2 cellular contexts compared by ENCODE assay signal in the genomic region with DNA sequence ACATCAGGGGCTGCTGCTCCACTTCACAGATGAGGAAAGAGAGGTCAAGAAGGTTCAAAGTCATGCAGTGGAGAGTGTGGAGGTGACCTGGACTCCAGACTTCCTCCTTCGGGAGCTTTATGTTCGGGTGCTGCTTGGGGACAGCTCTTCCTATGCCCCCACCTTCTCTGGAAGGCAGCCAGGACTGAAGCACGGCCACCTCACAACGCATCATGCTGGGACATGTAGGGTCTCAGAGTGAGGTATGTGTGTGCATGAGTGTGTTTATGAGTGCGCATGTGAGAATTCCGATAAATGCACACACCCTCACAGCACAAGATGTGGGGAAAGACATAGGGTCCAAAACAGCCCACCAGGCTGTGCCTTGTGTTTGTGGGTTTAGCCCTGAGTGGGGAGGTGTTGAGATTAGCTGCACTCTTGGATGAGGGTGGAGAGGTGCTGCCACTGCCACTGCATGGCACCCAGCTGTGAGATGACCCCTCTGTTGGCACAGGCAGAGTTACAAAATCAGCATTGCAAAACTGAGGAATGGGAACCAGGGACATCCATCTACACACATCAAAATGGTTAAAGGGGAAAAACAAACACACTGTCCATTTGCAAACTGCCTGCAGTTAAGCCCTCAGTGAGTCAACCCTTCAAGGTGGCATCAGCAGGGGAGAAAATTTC.
TF ChIP-seq lines count a peak whose summit lies in the region.

No MANE protein-coding gene starts in this region.

TF ChIP-seq in WTC11, 78 proteins besides CTCF, POLR2A, EP300 and RAD21:
- TF ChIP-seq GABPB1 (CRISPR knock-in tag; IDR thresholded peaks at IDR 0.05), result peak; percentile 55; the same call in 1 of the 2 replicates
- TF ChIP-seq, protein P1, sequence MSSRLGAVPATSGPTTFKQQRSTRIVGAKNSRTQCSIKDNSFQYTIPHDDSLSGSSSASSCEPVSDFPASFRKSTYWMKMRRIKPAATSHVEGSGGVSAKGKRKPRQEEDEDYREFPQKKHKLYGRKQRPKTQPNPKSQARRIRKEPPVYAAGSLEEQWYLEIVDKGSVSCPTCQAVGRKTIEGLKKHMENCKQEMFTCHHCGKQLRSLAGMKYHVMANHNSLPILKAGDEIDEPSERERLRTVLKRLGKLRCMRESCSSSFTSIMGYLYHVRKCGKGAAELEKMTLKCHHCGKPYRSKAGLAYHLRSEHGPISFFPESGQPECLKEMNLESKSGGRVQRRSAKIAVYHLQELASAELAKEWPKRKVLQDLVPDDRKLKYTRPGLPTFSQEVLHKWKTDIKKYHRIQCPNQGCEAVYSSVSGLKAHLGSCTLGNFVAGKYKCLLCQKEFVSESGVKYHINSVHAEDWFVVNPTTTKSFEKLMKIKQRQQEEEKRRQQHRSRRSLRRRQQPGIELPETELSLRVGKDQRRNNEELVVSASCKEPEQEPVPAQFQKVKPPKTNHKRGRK (CRISPR knock-in tag; IDR thresholded peaks at IDR 0.05; ENCODE audit: borderline replicate concordance), result no peak
TF ChIP-seq in WTC11: peak in this region for 1.

TF ChIP-seq in HepG2, 621 proteins besides CTCF, POLR2A, EP300 and RAD21 (continues in another document):
- TF ChIP-seq, protein P2, sequence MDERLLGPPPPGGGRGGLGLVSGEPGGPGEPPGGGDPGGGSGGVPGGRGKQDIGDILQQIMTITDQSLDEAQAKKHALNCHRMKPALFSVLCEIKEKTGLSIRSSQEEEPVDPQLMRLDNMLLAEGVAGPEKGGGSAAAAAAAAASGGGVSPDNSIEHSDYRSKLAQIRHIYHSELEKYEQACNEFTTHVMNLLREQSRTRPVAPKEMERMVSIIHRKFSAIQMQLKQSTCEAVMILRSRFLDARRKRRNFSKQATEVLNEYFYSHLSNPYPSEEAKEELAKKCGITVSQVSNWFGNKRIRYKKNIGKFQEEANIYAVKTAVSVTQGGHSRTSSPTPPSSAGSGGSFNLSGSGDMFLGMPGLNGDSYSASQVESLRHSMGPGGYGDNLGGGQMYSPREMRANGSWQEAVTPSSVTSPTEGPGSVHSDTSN (CRISPR knock-in tag; IDR thresholded peaks at IDR 0.05), result no peak
- TF ChIP-seq PPARG (CRISPR knock-in tag; conservative IDR thresholded peaks at IDR 0.05), result no peak
- TF ChIP-seq ZNF225 (CRISPR knock-in tag; IDR thresholded peaks at IDR 0.05), result no peak
- TF ChIP-seq, protein P3, sequence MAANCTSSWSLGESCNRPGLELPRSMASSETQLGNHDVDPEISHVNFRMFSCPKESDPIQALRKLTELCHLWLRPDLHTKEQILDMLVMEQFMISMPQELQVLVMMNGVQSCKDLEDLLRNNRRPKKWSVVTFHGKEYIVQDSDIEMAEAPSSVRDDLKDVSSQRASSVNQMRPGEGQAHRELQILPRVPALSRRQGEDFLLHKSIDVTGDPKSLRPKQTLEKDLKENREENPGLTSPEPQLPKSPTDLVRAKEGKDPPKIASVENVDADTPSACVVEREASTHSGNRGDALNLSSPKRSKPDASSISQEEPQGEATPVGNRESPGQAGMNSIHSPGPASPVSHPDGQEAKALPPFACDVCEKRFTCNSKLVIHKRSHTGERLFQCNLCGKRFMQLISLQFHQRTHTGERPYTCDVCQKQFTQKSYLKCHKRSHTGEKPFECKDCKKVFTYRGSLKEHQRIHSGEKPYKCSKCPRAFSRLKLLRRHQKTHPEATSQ (CRISPR knock-in tag; IDR thresholded peaks at IDR 0.05; ENCODE audit: borderline replicate concordance), result no peak
- peak; percentile 51; the same call in 1 of the 2 replicates for TF ChIP-seq CEBPB (IDR thresholded peaks at IDR 0.05; ENCODE audit: borderline replicate concordance, low read depth, low read length)
- TF ChIP-seq, protein P4, sequence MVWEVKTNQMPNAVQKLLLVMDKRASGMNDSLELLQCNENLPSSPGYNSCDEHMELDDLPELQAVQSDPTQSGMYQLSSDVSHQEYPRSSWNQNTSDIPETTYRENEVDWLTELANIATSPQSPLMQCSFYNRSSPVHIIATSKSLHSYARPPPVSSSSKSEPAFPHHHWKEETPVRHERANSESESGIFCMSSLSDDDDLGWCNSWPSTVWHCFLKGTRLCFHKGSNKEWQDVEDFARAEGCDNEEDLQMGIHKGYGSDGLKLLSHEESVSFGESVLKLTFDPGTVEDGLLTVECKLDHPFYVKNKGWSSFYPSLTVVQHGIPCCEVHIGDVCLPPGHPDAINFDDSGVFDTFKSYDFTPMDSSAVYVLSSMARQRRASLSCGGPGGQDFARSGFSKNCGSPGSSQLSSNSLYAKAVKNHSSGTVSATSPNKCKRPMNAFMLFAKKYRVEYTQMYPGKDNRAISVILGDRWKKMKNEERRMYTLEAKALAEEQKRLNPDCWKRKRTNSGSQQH (CRISPR knock-in tag; IDR thresholded peaks at IDR 0.05; ENCODE audit: low read depth), result no peak
- TF ChIP-seq RARA (CRISPR knock-in tag; IDR thresholded peaks at IDR 0.05), result peak; percentile 36; the same call in 1 of the 2 replicates
- TF ChIP-seq CBX1 (IDR thresholded peaks at IDR 0.05; ENCODE audit: low read depth), result no peak
- no peak for TF ChIP-seq SNAPC2 (CRISPR knock-in tag; IDR thresholded peaks at IDR 0.05)
- no peak for TF ChIP-seq ELF1 (CRISPR knock-in tag; IDR thresholded peaks at IDR 0.05)
- TF ChIP-seq, protein P5, sequence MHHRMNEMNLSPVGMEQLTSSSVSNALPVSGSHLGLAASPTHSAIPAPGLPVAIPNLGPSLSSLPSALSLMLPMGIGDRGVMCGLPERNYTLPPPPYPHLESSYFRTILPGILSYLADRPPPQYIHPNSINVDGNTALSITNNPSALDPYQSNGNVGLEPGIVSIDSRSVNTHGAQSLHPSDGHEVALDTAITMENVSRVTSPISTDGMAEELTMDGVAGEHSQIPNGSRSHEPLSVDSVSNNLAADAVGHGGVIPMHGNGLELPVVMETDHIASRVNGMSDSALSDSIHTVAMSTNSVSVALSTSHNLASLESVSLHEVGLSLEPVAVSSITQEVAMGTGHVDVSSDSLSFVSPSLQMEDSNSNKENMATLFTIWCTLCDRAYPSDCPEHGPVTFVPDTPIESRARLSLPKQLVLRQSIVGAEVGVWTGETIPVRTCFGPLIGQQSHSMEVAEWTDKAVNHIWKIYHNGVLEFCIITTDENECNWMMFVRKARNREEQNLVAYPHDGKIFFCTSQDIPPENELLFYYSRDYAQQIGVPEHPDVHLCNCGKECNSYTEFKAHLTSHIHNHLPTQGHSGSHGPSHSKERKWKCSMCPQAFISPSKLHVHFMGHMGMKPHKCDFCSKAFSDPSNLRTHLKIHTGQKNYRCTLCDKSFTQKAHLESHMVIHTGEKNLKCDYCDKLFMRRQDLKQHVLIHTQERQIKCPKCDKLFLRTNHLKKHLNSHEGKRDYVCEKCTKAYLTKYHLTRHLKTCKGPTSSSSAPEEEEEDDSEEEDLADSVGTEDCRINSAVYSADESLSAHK (CRISPR knock-in tag; IDR thresholded peaks at IDR 0.05; ENCODE audit: borderline replicate concordance), result no peak
- no peak for TF ChIP-seq FOXA1 (IDR thresholded peaks at IDR 0.05)
- no peak; the same call in 1 of the 2 replicates for TF ChIP-seq FOXA1 (CRISPR knock-in tag; IDR thresholded peaks at IDR 0.05)
- TF ChIP-seq NCOA2 (CRISPR knock-in tag; IDR thresholded peaks at IDR 0.05), result peak; percentile 52
- TF ChIP-seq AKAP8 (CRISPR knock-in tag; IDR thresholded peaks at IDR 0.05), result peak; percentile 41; the same call in 1 of the 2 replicates
- TF ChIP-seq KAT2B (IDR thresholded peaks at IDR 0.05; ENCODE audit: borderline replicate concordance, low read depth, low read length), result no peak
- no peak for TF ChIP-seq HNRNPLL (IDR thresholded peaks at IDR 0.05; ENCODE audit: low read depth, low read length, poor library complexity, severe bottlenecking)
- TF ChIP-seq, protein P6, sequence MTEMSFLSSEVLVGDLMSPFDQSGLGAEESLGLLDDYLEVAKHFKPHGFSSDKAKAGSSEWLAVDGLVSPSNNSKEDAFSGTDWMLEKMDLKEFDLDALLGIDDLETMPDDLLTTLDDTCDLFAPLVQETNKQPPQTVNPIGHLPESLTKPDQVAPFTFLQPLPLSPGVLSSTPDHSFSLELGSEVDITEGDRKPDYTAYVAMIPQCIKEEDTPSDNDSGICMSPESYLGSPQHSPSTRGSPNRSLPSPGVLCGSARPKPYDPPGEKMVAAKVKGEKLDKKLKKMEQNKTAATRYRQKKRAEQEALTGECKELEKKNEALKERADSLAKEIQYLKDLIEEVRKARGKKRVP (CRISPR knock-in tag; IDR thresholded peaks at IDR 0.05), result peak in 1 of 2 experiments; percentile 49; a peak in 2 of 4 replicates
- TF ChIP-seq ZNF337 (CRISPR knock-in tag; IDR thresholded peaks at IDR 0.05; ENCODE audit: borderline replicate concordance, low read depth), result no peak
- no peak for TF ChIP-seq ZNF232 (CRISPR knock-in tag; IDR thresholded peaks at IDR 0.05; ENCODE audit: borderline replicate concordance)
- TF ChIP-seq ZNF768 (CRISPR knock-in tag; IDR thresholded peaks at IDR 0.05), result no peak
- peak; percentile 86 for TF ChIP-seq GATAD2A (CRISPR knock-in tag; IDR thresholded peaks at IDR 0.05)
- no peak for TF ChIP-seq ZNF382 (CRISPR knock-in tag; IDR thresholded peaks at IDR 0.05; ENCODE audit: borderline replicate concordance)
- TF ChIP-seq, protein P7, sequence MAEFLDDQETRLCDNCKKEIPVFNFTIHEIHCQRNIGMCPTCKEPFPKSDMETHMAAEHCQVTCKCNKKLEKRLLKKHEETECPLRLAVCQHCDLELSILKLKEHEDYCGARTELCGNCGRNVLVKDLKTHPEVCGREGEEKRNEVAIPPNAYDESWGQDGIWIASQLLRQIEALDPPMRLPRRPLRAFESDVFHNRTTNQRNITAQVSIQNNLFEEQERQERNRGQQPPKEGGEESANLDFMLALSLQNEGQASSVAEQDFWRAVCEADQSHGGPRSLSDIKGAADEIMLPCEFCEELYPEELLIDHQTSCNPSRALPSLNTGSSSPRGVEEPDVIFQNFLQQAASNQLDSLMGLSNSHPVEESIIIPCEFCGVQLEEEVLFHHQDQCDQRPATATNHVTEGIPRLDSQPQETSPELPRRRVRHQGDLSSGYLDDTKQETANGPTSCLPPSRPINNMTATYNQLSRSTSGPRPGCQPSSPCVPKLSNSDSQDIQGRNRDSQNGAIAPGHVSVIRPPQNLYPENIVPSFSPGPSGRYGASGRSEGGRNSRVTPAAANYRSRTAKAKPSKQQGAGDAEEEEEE (CRISPR knock-in tag; IDR thresholded peaks at IDR 0.05; ENCODE audit: borderline replicate concordance), result no peak
- TF ChIP-seq MIER2 (CRISPR knock-in tag; IDR thresholded peaks at IDR 0.05), result no peak
- no peak for TF ChIP-seq SSRP1 (CRISPR knock-in tag; IDR thresholded peaks at IDR 0.05)
- TF ChIP-seq ZNF468 (CRISPR knock-in tag; IDR thresholded peaks at IDR 0.05), result no peak
- TF ChIP-seq ZNF644 (CRISPR knock-in tag; IDR thresholded peaks at IDR 0.05; ENCODE audit: low read depth), result peak; percentile 67
- no peak for TF ChIP-seq MED13 (CRISPR knock-in tag; IDR thresholded peaks at IDR 0.05)
- TF ChIP-seq, protein P8, sequence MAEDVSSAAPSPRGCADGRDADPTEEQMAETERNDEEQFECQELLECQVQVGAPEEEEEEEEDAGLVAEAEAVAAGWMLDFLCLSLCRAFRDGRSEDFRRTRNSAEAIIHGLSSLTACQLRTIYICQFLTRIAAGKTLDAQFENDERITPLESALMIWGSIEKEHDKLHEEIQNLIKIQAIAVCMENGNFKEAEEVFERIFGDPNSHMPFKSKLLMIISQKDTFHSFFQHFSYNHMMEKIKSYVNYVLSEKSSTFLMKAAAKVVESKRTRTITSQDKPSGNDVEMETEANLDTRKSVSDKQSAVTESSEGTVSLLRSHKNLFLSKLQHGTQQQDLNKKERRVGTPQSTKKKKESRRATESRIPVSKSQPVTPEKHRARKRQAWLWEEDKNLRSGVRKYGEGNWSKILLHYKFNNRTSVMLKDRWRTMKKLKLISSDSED (CRISPR knock-in tag; IDR thresholded peaks at IDR 0.05), result no peak
- no peak for TF ChIP-seq ZFY (CRISPR knock-in tag; IDR thresholded peaks at IDR 0.05)
- TF ChIP-seq MLLT10 (CRISPR knock-in tag; IDR thresholded peaks at IDR 0.05), result no peak
- TF ChIP-seq ZNF709 (CRISPR knock-in tag; IDR thresholded peaks at IDR 0.05), result no peak
- TF ChIP-seq PLRG1 (conservative IDR thresholded peaks at IDR 0.05), result no peak
- no peak for TF ChIP-seq EED (CRISPR knock-in tag; IDR thresholded peaks at IDR 0.05)
- TF ChIP-seq ZNF761 (CRISPR knock-in tag; conservative IDR thresholded peaks at IDR 0.05), result no peak
- TF ChIP-seq, protein P9, sequence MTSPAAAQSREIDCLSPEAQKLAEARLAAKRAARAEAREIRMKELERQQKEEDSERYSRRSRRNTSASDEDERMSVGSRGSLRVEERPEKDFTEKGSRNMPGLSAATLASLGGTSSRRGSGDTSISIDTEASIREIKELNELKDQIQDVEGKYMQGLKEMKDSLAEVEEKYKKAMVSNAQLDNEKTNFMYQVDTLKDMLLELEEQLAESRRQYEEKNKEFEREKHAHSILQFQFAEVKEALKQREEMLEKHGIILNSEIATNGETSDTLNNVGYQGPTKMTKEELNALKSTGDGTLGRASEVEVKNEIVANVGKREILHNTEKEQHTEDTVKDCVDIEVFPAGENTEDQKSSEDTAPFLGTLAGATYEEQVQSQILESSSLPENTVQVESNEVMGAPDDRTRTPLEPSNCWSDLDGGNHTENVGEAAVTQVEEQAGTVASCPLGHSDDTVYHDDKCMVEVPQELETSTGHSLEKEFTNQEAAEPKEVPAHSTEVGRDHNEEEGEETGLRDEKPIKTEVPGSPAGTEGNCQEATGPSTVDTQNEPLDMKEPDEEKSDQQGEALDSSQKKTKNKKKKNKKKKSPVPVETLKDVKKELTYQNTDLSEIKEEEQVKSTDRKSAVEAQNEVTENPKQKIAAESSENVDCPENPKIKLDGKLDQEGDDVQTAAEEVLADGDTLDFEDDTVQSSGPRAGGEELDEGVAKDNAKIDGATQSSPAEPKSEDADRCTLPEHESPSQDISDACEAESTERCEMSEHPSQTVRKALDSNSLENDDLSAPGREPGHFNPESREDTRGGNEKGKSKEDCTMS (CRISPR knock-in tag; conservative IDR thresholded peaks at IDR 0.05), result no peak
- TF ChIP-seq CBX5 (CRISPR knock-in tag; IDR thresholded peaks at IDR 0.05; ENCODE audit: borderline replicate concordance), result no peak
- TF ChIP-seq, protein P10, sequence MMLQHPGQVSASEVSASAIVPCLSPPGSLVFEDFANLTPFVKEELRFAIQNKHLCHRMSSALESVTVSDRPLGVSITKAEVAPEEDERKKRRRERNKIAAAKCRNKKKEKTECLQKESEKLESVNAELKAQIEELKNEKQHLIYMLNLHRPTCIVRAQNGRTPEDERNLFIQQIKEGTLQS (CRISPR knock-in tag; IDR thresholded peaks at IDR 0.05), result no peak
- TF ChIP-seq ZNF326 (CRISPR knock-in tag; IDR thresholded peaks at IDR 0.05; ENCODE audit: borderline replicate concordance), result no peak
- TF ChIP-seq HOXD1 (CRISPR knock-in tag; IDR thresholded peaks at IDR 0.05), result 0 out of 2 replicates have a peak, but pooled peaks have one; percentile 25
- no peak for TF ChIP-seq ZNF550 (CRISPR knock-in tag; IDR thresholded peaks at IDR 0.05; ENCODE audit: borderline replicate concordance)
- TF ChIP-seq ZNF607 (CRISPR knock-in tag; IDR thresholded peaks at IDR 0.05; ENCODE audit: borderline replicate concordance), result no peak
- TF ChIP-seq, protein P11, sequence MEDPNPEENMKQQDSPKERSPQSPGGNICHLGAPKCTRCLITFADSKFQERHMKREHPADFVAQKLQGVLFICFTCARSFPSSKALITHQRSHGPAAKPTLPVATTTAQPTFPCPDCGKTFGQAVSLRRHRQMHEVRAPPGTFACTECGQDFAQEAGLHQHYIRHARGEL (CRISPR knock-in tag; IDR thresholded peaks at IDR 0.05), result no peak
- TF ChIP-seq SUZ12 (IDR thresholded peaks at IDR 0.05; ENCODE audit: low read depth, low read length), result no peak
- no peak for TF ChIP-seq SALL1 (CRISPR knock-in tag; IDR thresholded peaks at IDR 0.05)
- TF ChIP-seq ATF7 (IDR thresholded peaks at IDR 0.05), result no peak
- no peak for TF ChIP-seq ATF7 (CRISPR knock-in tag; IDR thresholded peaks at IDR 0.05)
- TF ChIP-seq TOPORS (CRISPR knock-in tag; IDR thresholded peaks at IDR 0.05), result no peak
- TF ChIP-seq MATR3 (CRISPR knock-in tag; IDR thresholded peaks at IDR 0.05), result no peak
- TF ChIP-seq ZNF652 (CRISPR knock-in tag; IDR thresholded peaks at IDR 0.05; ENCODE audit: borderline replicate concordance, low read depth), result 0 out of 2 replicates have a peak, but pooled peaks have one; percentile 36
